Comparison of ENCODE assay signal across 1 cellular context in the genomic region with DNA sequence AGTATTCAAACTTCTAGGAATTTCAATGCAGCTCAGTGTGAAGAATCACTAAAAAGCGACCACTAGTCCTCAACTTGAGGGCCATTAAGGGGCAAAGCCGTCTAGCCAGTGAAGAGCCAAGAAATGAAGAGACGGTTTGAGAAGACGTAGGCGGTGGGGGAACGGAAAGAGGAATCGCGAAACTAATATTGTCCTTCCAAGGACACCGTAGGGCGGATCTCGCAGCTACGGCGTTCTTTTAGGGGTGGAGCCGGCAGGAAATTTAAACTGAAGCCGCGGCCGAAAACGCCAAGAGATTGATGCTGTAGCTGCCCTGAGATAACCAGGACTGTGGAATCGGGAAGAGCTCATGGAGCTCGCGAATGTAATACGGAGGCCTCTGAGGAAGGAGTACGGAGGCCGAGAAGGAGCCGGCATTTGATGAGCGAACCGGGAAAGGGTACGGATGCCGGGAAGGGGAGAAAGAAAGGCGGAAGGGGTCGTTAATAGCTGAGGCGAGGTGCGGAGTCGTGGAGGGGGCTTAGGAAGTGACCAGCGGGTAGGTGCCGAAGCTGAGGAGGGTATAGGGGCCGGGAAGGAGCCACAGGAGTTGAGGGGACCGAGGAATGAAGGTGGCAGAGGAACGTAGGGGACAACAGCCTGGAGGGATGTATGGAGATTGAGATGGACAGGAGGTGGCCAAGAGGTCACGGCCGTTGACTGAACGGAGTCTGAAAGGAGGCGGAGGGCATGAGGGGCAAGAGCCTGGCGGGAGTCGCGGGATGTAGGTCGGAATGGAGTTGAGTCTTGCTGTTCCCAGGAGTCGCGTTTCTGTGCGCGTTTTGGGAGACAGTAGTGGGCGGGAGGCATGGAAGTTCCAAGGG.
A peak's percentile ranks its signal among the peaks of the same experiment; 100 is the strongest.
TF ChIP-seq lines count a peak whose summit lies in the region.

A gene with protein sequence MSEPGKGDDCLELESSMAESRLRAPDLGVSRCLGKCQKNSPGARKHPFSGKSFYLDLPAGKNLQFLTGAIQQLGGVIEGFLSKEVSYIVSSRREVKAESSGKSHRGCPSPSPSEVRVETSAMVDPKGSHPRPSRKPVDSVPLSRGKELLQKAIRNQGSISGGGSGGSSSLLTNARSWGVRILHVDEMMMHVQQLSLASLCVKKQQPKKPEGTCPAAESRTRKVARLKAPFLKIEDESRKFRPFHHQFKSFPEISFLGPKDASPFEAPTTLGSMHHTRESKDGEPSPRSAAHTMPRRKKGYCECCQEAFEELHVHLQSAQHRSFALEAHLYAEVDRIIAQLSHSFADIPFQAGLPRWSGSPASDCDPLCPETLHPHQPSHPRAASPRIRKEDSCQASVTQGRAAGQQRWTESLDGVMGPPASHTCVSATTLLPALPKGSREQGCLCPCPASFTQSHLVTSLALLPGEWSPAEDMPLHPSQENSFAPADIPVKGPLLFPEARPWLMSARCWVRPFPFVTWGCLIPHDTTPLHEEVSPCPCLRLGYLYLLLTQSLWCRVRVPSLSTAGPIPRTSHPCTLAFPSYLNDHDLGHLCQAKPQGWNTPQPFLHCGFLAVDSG (plus strand): TSS at position 265 of the 863 bp plus-strand sequence. CDS start 156 bp downstream, at position 421.

TF ChIP-seq in HepG2, 621 proteins besides CTCF, POLR2A, EP300 and RAD21 (continued from another document and continues in another):
- TF ChIP-seq, protein P1, sequence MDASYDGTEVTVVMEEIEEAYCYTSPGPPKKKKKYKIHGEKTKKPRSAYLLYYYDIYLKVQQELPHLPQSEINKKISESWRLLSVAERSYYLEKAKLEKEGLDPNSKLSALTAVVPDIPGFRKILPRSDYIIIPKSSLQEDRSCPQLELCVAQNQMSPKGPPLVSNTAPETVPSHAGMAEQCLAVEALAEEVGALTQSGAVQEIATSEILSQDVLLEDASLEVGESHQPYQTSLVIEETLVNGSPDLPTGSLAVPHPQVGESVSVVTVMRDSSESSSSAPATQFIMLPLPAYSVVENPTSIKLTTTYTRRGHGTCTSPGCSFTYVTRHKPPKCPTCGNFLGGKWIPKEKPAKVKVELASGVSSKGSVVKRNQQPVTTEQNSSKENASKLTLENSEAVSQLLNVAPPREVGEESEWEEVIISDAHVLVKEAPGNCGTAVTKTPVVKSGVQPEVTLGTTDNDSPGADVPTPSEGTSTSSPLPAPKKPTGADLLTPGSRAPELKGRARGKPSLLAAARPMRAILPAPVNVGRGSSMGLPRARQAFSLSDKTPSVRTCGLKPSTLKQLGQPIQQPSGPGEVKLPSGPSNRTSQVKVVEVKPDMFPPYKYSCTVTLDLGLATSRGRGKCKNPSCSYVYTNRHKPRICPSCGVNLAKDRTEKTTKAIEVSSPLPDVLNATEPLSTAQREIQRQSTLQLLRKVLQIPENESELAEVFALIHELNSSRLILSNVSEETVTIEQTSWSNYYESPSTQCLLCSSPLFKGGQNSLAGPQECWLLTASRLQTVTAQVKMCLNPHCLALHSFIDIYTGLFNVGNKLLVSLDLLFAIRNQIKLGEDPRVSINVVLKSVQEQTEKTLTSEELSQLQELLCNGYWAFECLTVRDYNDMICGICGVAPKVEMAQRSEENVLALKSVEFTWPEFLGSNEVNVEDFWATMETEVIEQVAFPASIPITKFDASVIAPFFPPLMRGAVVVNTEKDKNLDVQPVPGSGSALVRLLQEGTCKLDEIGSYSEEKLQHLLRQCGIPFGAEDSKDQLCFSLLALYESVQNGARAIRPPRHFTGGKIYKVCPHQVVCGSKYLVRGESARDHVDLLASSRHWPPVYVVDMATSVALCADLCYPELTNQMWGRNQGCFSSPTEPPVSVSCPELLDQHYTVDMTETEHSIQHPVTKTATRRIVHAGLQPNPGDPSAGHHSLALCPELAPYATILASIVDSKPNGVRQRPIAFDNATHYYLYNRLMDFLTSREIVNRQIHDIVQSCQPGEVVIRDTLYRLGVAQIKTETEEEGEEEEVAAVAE (CRISPR knock-in tag; IDR thresholded peaks at IDR 0.05; ENCODE audit: borderline replicate concordance) = 0 out of 2 replicates have a peak, but pooled peaks have one; percentile 54
- TF ChIP-seq KAT8 (CRISPR knock-in tag; IDR thresholded peaks at IDR 0.05) = peak; percentile 97
- TF ChIP-seq RXRA (CRISPR knock-in tag; IDR thresholded peaks at IDR 0.05) = peak; percentile 45; the same call in 1 of the 2 replicates
- TF ChIP-seq RORA (CRISPR knock-in tag; IDR thresholded peaks at IDR 0.05) = no peak
- TF ChIP-seq, protein P2, sequence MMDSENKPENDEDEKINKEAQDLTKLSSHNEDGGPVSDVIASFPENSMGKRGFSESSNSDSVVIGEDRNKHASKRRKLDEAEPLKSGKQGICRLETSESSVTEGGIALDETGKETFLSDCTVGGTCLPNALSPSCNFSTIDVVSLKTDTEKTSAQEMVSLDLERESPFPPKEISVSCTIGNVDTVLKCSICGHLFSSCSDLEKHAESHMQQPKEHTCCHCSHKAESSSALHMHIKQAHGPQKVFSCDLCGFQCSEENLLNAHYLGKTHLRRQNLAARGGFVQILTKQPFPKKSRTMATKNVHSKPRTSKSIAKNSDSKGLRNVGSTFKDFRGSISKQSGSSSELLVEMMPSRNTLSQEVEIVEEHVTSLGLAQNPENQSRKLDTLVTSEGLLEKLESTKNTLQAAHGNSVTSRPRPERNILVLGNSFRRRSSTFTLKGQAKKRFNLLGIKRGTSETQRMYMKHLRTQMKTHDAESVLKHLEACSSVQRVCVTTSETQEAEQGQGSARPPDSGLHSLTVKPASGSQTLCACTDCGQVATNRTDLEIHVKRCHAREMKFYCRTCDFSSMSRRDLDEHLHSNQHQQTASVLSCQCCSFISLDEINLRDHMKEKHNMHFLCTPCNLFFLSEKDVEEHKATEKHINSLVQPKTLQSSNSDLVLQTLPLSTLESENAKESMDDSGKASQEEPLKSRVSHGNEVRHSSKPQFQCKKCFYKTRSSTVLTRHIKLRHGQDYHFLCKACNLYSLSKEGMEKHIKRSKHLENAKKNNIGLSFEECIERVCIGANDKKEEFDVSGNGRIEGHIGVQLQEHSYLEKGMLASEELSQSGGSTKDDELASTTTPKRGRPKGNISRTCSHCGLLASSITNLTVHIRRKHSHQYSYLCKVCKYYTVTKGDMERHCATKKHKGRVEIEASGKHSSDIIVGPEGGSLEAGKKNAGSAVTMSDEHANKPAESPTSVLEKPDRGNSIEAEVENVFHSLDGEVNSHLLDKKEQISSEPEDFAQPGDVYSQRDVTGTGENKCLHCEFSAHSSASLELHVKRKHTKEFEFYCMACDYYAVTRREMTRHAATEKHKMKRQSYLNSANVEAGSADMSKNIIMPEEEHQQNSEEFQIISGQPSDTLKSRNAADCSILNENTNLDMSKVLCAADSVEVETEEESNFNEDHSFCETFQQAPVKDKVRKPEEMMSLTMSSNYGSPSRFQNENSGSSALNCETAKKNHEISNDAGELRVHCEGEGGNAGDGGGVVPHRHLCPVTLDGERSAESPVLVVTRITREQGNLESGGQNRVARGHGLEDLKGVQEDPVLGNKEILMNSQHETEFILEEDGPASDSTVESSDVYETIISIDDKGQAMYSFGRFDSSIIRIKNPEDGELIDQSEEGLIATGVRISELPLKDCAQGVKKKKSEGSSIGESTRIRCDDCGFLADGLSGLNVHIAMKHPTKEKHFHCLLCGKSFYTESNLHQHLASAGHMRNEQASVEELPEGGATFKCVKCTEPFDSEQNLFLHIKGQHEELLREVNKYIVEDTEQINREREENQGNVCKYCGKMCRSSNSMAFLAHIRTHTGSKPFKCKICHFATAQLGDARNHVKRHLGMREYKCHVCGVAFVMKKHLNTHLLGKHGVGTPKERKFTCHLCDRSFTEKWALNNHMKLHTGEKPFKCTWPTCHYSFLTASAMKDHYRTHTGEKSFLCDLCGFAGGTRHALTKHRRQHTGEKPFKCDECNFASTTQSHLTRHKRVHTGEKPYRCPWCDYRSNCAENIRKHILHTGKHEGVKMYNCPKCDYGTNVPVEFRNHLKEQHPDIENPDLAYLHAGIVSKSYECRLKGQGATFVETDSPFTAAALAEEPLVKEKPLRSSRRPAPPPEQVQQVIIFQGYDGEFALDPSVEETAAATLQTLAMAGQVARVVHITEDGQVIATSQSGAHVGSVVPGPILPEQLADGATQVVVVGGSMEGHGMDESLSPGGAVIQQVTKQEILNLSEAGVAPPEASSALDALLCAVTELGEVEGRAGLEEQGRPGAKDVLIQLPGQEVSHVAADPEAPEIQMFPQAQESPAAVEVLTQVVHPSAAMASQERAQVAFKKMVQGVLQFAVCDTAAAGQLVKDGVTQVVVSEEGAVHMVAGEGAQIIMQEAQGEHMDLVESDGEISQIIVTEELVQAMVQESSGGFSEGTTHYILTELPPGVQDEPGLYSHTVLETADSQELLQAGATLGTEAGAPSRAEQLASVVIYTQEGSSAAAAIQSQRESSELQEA (CRISPR knock-in tag; IDR thresholded peaks at IDR 0.05; ENCODE audit: not compliant biosample characterization) = peak; percentile 54
- TF ChIP-seq CHD2 (IDR thresholded peaks at IDR 0.05; ENCODE audit: low read depth, low read length) = peak; percentile 61; the same call in 1 of the 2 replicates
- TF ChIP-seq ZNF780A (CRISPR knock-in tag; IDR thresholded peaks at IDR 0.05) = 0 out of 2 replicates have a peak, but pooled peaks have one; percentile 74
- TF ChIP-seq, protein P3, sequence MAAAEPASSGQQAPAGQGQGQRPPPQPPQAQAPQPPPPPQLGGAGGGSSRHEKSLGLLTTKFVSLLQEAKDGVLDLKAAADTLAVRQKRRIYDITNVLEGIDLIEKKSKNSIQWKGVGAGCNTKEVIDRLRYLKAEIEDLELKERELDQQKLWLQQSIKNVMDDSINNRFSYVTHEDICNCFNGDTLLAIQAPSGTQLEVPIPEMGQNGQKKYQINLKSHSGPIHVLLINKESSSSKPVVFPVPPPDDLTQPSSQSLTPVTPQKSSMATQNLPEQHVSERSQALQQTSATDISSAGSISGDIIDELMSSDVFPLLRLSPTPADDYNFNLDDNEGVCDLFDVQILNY (CRISPR knock-in tag; conservative IDR thresholded peaks at IDR 0.05) = peak; percentile 96
- TF ChIP-seq ZNF891 (CRISPR knock-in tag; IDR thresholded peaks at IDR 0.05) = peak; percentile 93
- TF ChIP-seq, protein P4, sequence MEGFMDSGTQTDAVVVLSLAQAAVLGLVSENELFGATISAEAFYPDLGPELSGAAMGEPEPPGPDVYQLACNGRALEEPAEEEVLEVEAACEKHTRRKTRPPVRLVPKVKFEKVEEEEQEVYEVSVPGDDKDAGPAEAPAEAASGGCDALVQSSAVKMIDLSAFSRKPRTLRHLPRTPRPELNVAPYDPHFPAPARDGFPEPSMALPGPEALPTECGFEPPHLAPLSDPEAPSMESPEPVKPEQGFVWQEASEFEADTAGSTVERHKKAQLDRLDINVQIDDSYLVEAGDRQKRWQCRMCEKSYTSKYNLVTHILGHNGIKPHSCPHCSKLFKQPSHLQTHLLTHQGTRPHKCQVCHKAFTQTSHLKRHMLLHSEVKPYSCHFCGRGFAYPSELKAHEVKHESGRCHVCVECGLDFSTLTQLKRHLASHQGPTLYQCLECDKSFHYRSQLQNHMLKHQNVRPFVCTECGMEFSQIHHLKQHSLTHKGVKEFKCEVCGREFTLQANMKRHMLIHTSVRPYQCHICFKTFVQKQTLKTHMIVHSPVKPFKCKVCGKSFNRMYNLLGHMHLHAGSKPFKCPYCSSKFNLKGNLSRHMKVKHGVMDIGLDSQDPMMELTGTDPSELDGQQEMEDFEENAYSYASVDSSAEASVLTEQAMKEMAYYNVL (CRISPR knock-in tag; IDR thresholded peaks at IDR 0.05; ENCODE audit: borderline replicate concordance) = peak; percentile 93
- no peak for TF ChIP-seq SP1 (IDR thresholded peaks at IDR 0.05)
- TF ChIP-seq SP1 (CRISPR knock-in tag; IDR thresholded peaks at IDR 0.05) = peak; percentile 87
- TF ChIP-seq ZZZ3 (CRISPR knock-in tag; IDR thresholded peaks at IDR 0.05; ENCODE audit: borderline replicate concordance) = peak; percentile 67; the same call in 1 of the 2 replicates
- TF ChIP-seq SRF (IDR thresholded peaks at IDR 0.05; ENCODE audit: low read depth, low read length) = no peak
- no peak; the same call in 1 of the 2 replicates for TF ChIP-seq ZNF660 (CRISPR knock-in tag; IDR thresholded peaks at IDR 0.05; ENCODE audit: borderline replicate concordance, low read depth)
- peak; percentile 70 for TF ChIP-seq ZNF331 (CRISPR knock-in tag; IDR thresholded peaks at IDR 0.05)
- TF ChIP-seq, protein P5, sequence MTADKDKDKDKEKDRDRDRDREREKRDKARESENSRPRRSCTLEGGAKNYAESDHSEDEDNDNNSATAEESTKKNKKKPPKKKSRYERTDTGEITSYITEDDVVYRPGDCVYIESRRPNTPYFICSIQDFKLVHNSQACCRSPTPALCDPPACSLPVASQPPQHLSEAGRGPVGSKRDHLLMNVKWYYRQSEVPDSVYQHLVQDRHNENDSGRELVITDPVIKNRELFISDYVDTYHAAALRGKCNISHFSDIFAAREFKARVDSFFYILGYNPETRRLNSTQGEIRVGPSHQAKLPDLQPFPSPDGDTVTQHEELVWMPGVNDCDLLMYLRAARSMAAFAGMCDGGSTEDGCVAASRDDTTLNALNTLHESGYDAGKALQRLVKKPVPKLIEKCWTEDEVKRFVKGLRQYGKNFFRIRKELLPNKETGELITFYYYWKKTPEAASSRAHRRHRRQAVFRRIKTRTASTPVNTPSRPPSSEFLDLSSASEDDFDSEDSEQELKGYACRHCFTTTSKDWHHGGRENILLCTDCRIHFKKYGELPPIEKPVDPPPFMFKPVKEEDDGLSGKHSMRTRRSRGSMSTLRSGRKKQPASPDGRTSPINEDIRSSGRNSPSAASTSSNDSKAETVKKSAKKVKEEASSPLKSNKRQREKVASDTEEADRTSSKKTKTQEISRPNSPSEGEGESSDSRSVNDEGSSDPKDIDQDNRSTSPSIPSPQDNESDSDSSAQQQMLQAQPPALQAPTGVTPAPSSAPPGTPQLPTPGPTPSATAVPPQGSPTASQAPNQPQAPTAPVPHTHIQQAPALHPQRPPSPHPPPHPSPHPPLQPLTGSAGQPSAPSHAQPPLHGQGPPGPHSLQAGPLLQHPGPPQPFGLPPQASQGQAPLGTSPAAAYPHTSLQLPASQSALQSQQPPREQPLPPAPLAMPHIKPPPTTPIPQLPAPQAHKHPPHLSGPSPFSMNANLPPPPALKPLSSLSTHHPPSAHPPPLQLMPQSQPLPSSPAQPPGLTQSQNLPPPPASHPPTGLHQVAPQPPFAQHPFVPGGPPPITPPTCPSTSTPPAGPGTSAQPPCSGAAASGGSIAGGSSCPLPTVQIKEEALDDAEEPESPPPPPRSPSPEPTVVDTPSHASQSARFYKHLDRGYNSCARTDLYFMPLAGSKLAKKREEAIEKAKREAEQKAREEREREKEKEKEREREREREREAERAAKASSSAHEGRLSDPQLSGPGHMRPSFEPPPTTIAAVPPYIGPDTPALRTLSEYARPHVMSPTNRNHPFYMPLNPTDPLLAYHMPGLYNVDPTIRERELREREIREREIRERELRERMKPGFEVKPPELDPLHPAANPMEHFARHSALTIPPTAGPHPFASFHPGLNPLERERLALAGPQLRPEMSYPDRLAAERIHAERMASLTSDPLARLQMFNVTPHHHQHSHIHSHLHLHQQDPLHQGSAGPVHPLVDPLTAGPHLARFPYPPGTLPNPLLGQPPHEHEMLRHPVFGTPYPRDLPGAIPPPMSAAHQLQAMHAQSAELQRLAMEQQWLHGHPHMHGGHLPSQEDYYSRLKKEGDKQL (CRISPR knock-in tag; IDR thresholded peaks at IDR 0.05; ENCODE audit: low read depth) = no peak
- TF ChIP-seq, protein P6, sequence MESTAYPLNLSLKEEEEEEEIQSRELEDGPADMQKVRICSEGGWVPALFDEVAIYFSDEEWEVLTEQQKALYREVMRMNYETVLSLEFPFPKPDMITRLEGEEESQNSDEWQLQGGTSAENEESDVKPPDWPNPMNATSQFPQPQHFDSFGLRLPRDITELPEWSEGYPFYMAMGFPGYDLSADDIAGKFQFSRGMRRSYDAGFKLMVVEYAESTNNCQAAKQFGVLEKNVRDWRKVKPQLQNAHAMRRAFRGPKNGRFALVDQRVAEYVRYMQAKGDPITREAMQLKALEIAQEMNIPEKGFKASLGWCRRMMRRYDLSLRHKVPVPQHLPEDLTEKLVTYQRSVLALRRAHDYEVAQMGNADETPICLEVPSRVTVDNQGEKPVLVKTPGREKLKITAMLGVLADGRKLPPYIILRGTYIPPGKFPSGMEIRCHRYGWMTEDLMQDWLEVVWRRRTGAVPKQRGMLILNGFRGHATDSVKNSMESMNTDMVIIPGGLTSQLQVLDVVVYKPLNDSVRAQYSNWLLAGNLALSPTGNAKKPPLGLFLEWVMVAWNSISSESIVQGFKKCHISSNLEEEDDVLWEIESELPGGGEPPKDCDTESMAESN (CRISPR knock-in tag; conservative IDR thresholded peaks at IDR 0.05) = peak; percentile 84
